ENCODE assay signal across 1 cellular context in genomic region chr9:12934515-12935301, GRCh38.
TF ChIP-seq lines count a peak whose summit lies in the region.

No MANE protein-coding gene starts in this region.

TF ChIP-seq in GM12878, 131 proteins besides CTCF, POLR2A, EP300 and RAD21 (continued from another document):
- TF ChIP-seq ATF2 (IDR thresholded peaks at IDR 0.05; ENCODE audit: low read length) = no peak
- no peak for TF ChIP-seq RB1 (IDR thresholded peaks at IDR 0.05; ENCODE audit: borderline replicate concordance)
- no peak for TF ChIP-seq ZNF24 (IDR thresholded peaks at IDR 0.05)
- no peak for TF ChIP-seq PML (IDR thresholded peaks at IDR 0.05; ENCODE audit: low read length)
- TF ChIP-seq, protein P1, sequence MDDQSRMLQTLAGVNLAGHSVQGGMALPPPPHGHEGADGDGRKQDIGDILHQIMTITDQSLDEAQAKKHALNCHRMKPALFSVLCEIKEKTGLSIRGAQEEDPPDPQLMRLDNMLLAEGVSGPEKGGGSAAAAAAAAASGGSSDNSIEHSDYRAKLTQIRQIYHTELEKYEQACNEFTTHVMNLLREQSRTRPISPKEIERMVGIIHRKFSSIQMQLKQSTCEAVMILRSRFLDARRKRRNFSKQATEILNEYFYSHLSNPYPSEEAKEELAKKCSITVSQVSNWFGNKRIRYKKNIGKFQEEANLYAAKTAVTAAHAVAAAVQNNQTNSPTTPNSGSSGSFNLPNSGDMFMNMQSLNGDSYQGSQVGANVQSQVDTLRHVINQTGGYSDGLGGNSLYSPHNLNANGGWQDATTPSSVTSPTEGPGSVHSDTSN (IDR thresholded peaks at IDR 0.05; ENCODE audit: insufficient replicate concordance, low read depth, low read length) = no peak
- no peak for TF ChIP-seq NFXL1 (IDR thresholded peaks at IDR 0.05; ENCODE audit: borderline replicate concordance)
- TF ChIP-seq NR2F1 (conservative IDR thresholded peaks at IDR 0.05) = no peak
- no peak for TF ChIP-seq POLR2AphosphoS5 (IDR thresholded peaks at IDR 0.05; ENCODE audit: low read length)
- TF ChIP-seq, protein P2, sequence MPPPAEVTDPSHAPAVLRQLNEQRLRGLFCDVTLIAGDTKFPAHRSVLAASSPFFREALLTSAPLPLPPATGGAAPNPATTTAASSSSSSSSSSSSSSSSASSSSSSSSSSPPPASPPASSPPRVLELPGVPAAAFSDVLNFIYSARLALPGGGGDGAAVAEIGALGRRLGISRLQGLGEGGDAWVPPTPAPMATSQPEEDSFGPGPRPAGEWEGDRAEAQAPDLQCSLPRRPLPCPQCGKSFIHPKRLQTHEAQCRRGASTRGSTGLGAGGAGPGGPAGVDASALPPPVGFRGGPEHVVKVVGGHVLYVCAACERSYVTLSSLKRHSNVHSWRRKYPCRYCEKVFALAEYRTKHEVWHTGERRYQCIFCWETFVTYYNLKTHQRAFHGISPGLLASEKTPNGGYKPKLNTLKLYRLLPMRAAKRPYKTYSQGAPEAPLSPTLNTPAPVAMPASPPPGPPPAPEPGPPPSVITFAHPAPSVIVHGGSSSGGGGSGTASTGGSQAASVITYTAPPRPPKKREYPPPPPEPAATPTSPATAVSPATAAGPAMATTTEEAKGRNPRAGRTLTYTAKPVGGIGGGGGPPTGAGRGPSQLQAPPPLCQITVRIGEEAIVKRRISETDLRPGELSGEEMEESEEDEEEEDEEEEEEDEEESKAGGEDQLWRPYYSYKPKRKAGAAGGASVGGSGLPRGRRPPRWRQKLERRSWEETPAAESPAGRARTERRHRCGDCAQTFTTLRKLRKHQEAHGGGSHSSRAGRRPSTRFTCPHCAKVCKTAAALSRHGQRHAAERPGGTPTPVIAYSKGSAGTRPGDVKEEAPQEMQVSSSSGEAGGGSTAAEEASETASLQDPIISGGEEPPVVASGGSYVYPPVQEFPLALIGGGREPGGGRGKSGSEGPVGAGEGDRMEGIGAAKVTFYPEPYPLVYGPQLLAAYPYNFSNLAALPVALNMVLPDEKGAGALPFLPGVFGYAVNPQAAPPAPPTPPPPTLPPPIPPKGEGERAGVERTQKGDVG (CRISPR knock-in tag; IDR thresholded peaks at IDR 0.05) = no peak
- TF ChIP-seq RELA (IDR thresholded peaks at IDR 0.05; ENCODE audit: borderline replicate concordance, partially characterized antibody) = no peak
- TF ChIP-seq SUZ12 (IDR thresholded peaks at IDR 0.05; ENCODE audit: unreplicated experiment) = no peak
- TF ChIP-seq, protein P3, sequence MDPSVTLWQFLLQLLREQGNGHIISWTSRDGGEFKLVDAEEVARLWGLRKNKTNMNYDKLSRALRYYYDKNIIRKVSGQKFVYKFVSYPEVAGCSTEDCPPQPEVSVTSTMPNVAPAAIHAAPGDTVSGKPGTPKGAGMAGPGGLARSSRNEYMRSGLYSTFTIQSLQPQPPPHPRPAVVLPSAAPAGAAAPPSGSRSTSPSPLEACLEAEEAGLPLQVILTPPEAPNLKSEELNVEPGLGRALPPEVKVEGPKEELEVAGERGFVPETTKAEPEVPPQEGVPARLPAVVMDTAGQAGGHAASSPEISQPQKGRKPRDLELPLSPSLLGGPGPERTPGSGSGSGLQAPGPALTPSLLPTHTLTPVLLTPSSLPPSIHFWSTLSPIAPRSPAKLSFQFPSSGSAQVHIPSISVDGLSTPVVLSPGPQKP (IDR thresholded peaks at IDR 0.05; ENCODE audit: low read depth, low read length) = no peak
- no peak for TF ChIP-seq SMAD1 (IDR thresholded peaks at IDR 0.05; ENCODE audit: low read depth, partially characterized antibody)
- TF ChIP-seq, protein P4, sequence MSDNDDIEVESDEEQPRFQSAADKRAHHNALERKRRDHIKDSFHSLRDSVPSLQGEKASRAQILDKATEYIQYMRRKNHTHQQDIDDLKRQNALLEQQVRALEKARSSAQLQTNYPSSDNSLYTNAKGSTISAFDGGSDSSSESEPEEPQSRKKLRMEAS (IDR thresholded peaks at IDR 0.05; ENCODE audit: low read depth, low read length) = no peak
